32 cellular contexts compared by ENCODE assay signal in the genomic region with DNA sequence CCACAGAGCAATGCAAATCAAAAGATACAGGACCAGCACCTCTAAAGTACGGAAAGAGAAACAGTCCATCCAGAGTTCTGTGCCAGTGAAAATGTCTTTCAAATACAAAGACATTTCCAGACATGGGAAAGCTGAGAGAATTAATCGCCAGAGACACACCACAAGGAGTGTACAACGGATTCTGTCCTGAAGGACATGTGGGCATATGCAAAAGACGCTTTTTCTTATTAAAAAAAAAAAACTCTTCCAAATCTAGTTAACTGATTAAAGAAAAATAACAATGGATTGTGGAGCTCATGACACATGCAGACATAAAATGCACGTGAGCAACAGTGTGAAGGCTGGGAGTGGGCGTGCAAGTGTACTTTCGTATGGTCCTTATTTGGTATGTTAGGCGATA. TPM values are rescaled to one million over a fixed set of nuclear protein-coding genes. Genes with fewer than 3 reads are reported as not detected.
"Had no signal": no experiment of that assay in that cellular context is flagged by ENCODE, and none has a peak within 500 bp of the region (broad histone marks: within the 10 kb centered on the region; RNA-seq: fewer than 3 reads in every experiment).

No MANE protein-coding gene starts in this region.

- H3K36me3 ChIP-seq: stomach, suprapubic skin, thoracic aorta, thyroid gland, tibial artery, tibial nerve, transverse colon, upper lobe of left lung, upper lobe of right lung, uterus, vagina had no signal

- H3K27ac Mint-ChIP-seq: stimulated activated effector memory CD8-positive, alpha-beta T cell treated with anti-CD3 and anti-CD28 coated beads, Interleukin-12 subunit alpha, Interleukin-12 subunit beta, amount 100 ng/mL, for 72 hours; stimulated activated memory B cell treated with anti-CD40 and anti-IgM and Interleukin-4, amounts not matched to agents 10 μg/mL and 1 μg/mL and 100 μg/mL, for 72 hours; stimulated activated naive B cell treated with anti-CD40 and anti-IgM and Interleukin-4, amounts not matched to agents 10 μg/mL and 1 μg/mL and 100 μg/mL, for 72 hours; stimulated activated naive CD8-positive, alpha-beta T cell treated with anti-CD3 and anti-CD28 coated beads, Interleukin-15, Interleukin-2, amounts not matched to agents 100 ng/mL and 50 ng/mL, for 24 hours; type B pancreatic cell had no signal

- H3K27me3 Mint-ChIP-seq: stimulated activated naive CD8-positive, alpha-beta T cell treated with anti-CD3 and anti-CD28 coated beads, Interleukin-15, Interleukin-2, amounts not matched to agents 100 ng/mL and 50 ng/mL, for 24 hours had no signal

- H3K9me3 ChIP-seq: stomach, suprapubic skin, testis, thoracic aorta, thyroid gland, tibial artery, transverse colon, upper lobe of left lung, upper lobe of right lung, uterus, vagina had no signal

- ATAC-seq: stimulated activated effector memory CD8-positive, alpha-beta T cell treated with anti-CD3 and anti-CD28 coated beads, Interleukin-12 subunit alpha, Interleukin-12 subunit beta, amount 100 ng/mL, for 72 hours; stimulated activated memory B cell treated with anti-CD40 and anti-IgM and Interleukin-4, amounts not matched to agents 10 μg/mL and 1 μg/mL and 100 μg/mL, for 72 hours; stimulated activated naive B cell treated with anti-CD40 and anti-IgM and Interleukin-4, amounts not matched to agents 10 μg/mL and 1 μg/mL and 100 μg/mL, for 72 hours; stimulated activated naive CD8-positive, alpha-beta T cell treated with anti-CD3 and anti-CD28 coated beads, Interleukin-15, amount 100 ng/mL, for 72 hours; stimulated activated naive CD8-positive, alpha-beta T cell treated with anti-CD3 and anti-CD28 coated beads, Interleukin-15, Interleukin-2, amounts not matched to agents 100 U/mL and 50 U/mL, for 24 hours; upper lobe of right lung had no signal

- H3K4me1 Mint-ChIP-seq: stimulated activated effector memory CD8-positive, alpha-beta T cell treated with anti-CD3 and anti-CD28 coated beads, Interleukin-12 subunit alpha, Interleukin-12 subunit beta, amount 100 ng/mL, for 72 hours; stimulated activated memory B cell treated with anti-CD40 and anti-IgM and Interleukin-4, amounts not matched to agents 10 μg/mL and 1 μg/mL and 100 μg/mL, for 72 hours; stimulated activated naive B cell treated with anti-CD40 and anti-IgM and Interleukin-4, amounts not matched to agents 10 μg/mL and 1 μg/mL and 100 μg/mL, for 72 hours; stimulated activated naive CD8-positive, alpha-beta T cell treated with anti-CD3 and anti-CD28 coated beads, Interleukin-15, amount 100 ng/mL, for 72 hours had no signal

- H3K4me3 Mint-ChIP-seq: stimulated activated effector memory CD8-positive, alpha-beta T cell treated with anti-CD3 and anti-CD28 coated beads, Interleukin-12 subunit alpha, Interleukin-12 subunit beta, amount 100 ng/mL, for 72 hours; stimulated activated memory B cell treated with anti-CD40 and anti-IgM and Interleukin-4, amounts not matched to agents 10 μg/mL and 1 μg/mL and 100 μg/mL, for 72 hours; stimulated activated naive B cell treated with anti-CD40 and anti-IgM and Interleukin-4, amounts not matched to agents 10 μg/mL and 1 μg/mL and 100 μg/mL, for 72 hours; stimulated activated naive CD8-positive, alpha-beta T cell treated with anti-CD3 and anti-CD28 coated beads, Interleukin-15, amount 100 ng/mL, for 72 hours; stimulated activated naive CD8-positive, alpha-beta T cell treated with anti-CD3 and anti-CD28 coated beads, Interleukin-15, Interleukin-2, amounts not matched to agents 100 ng/mL and 50 ng/mL, for 24 hours; type B pancreatic cell had no signal

- FAIRE-seq: urothelium cell line had no signal

- H3K4me3 ChIP-seq: stomach, suprapubic skin, testis, thoracic aorta, thyroid gland, tibial artery, tibial nerve, transverse colon, upper lobe of left lung, upper lobe of right lung, uterus, vagina had no signal

- H3K4me1 ChIP-seq: tibial artery, upper lobe of right lung, uterus, vagina had no signal

- H3K36me3 Mint-ChIP-seq: stimulated activated effector memory CD8-positive, alpha-beta T cell treated with anti-CD3 and anti-CD28 coated beads, Interleukin-12 subunit alpha, Interleukin-12 subunit beta, amount 100 ng/mL, for 72 hours; stimulated activated memory B cell treated with anti-CD40 and anti-IgM and Interleukin-4, amounts not matched to agents 10 μg/mL and 1 μg/mL and 100 μg/mL, for 72 hours; stimulated activated naive B cell treated with anti-CD40 and anti-IgM and Interleukin-4, amounts not matched to agents 10 μg/mL and 1 μg/mL and 100 μg/mL, for 72 hours; type B pancreatic cell had no signal

- H3K9me3 Mint-ChIP-seq: type B pancreatic cell had no signal

- DNase-seq: stimulated activated CD4-positive, alpha-beta T cell treated with anti-CD3 and anti-CD28 coated beads, Interleukin-2, amount 100 ng/mL, for 48 hours; stimulated activated CD4-positive, alpha-beta T cell treated with anti-CD3 and anti-CD28 coated beads, Interleukin-4, amount 100 ng/mL, for 1 hour; stimulated activated CD4-positive, alpha-beta T cell treated with anti-CD3 and anti-CD28 coated beads, Interleukin-4, amount 100 ng/mL, for 24 hours; stimulated activated CD4-positive, alpha-beta T cell treated with anti-CD3 and anti-CD28 coated beads, Interleukin-4, amount 100 ng/mL, for 4 hours; stimulated activated CD8-positive, alpha-beta memory T cell treated with anti-CD3 and anti-CD28 coated beads, Interleukin-4, amount 100 ng/mL, for 48 hours; stimulated activated naive B cell treated with anti-CD40 and anti-IgM and Interleukin-4, amounts not matched to agents 10 μg/mL and 1 μg/mL and 100 μg/mL, for 72 hours; stimulated activated naive CD4-positive, alpha-beta T cell; stimulated activated naive CD4-positive, alpha-beta T cell treated with Interleukin-2 at 50 U/mL for 16 hours; stimulated activated naive CD8-positive, alpha-beta T cell treated with anti-CD3 and anti-CD28 coated beads, Interleukin-15, amount 100 ng/mL, for 72 hours; stimulated activated naive CD8-positive, alpha-beta T cell treated with anti-CD3 and anti-CD28 coated beads, Interleukin-15, Interleukin-2, amounts not matched to agents 100 U/mL and 50 U/mL, for 24 hours; stomach; substantia nigra; testis; thyroid gland; tibial artery; transverse colon; trophoblast cell; upper lobe of left lung; upper lobe of right lung; uterus had no signal

- H3K27me3 ChIP-seq: stomach, testis, thyroid gland, tibial nerve, transverse colon, upper lobe of left lung, upper lobe of right lung, uterus, vagina had no signal

- H3K27ac ChIP-seq: stomach, suprapubic skin, testis, thoracic aorta, thyroid gland, tibial artery, tibial nerve, transverse colon, upper lobe of left lung, upper lobe of right lung, uterus, vagina had no signal

RNA-seq across cellular contexts. Expression of a gene that starts 22.8 kb away (rescaled TPM):
- total RNA-seq: thoracic aorta, thyroid gland, tibial nerve, transverse colon, ureter, urinary bladder, vagina had no signal

RNA-seq across cellular contexts. Expression of a gene that starts 58.8 kb away (rescaled TPM):
- total RNA-seq: temporal lobe, thoracic aorta, upper lobe of left lung, vagina had no signal
